ENCODE assay signal across 9 cellular contexts in the genomic region with DNA sequence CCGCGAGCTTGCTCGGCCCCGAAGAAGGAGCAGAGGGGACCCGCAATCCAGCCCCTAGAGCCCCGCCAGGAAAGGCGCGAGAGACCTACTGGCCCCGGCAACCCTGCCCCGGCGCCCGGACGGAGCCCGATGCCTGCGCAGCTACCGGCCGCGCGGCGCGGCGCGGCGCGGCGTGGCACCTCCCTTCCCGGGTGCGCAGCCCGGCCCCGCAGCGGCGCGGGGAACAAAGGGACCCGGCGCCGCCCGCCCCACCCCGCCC. TPM values are rescaled to one million over a fixed set of nuclear protein-coding genes. Genes with fewer than 3 reads are reported as not detected.
A peak's percentile ranks its signal among the peaks of the same experiment; 100 is the strongest.
DNase-seq lines count a peak whose midpoint lies in the region; ATAC-seq and TF ChIP-seq lines count a peak whose summit lies in the region.
"Had no signal": no experiment of that assay in that cellular context is flagged by ENCODE, and none has a peak within 500 bp of the region (broad histone marks: within the 10 kb centered on the region; RNA-seq: fewer than 3 reads in every experiment).

No MANE protein-coding gene starts in this region.

- H3K36me3 Mint-ChIP-seq in central memory CD8-positive, alpha-beta T cell (ENCODE audit: insufficient read depth): no peaks in the 10 kb centered on the region
- no peaks in the 10 kb centered on the region for H3K36me3 Mint-ChIP-seq in mesothelial cell of epicardium
- H3K36me3 Mint-ChIP-seq: activated naive CD4-positive, alpha-beta T cell treated with anti-CD3 and anti-CD28 coated beads, Interleukin-2, amount 50 U/mL, for 24 hours had no signal

- DNase-seq in cardiac muscle cell (ENCODE audit: low read depth in 1 of 2, low spot score in 1 of 2) (no peak), cardiac septum (ENCODE audit: low spot score) (no peak), mesothelial cell of epicardium (ENCODE audit: low spot score in 2 of 2, unreplicated experiment in 2 of 2) (peak; percentile 22 to 53), NCI-H2171 (lab: John Stamatoyannopoulos, UW) (no peak), GM03348 (ENCODE audit: low spot score) (no peak), NOMO-1 treated with dmso at 0.1 percent for 144 hours (lab: John Stamatoyannopoulos, UW; ENCODE audit: unreplicated experiment) (no peak)
- DNase-seq in central memory CD8-positive, alpha-beta T cell (ENCODE audit: low spot score in 2 of 2): no peak

- no peaks in the 10 kb centered on the region for H3K9me3 Mint-ChIP-seq in central memory CD8-positive, alpha-beta T cell
- H3K9me3 Mint-ChIP-seq in mesothelial cell of epicardium: no peaks in the 10 kb centered on the region

- H3K36me3 ChIP-seq in cardiac muscle cell: no peaks in the 10 kb centered on the region

- H3K27me3 Mint-ChIP-seq in central memory CD8-positive, alpha-beta T cell: peaks cover 40% of the 10 kb centered on the region
- peaks cover 32% of the 10 kb centered on the region for H3K27me3 Mint-ChIP-seq in mesothelial cell of epicardium (ENCODE audit: low read depth)

- peak overlapping the region; percentile 88 for H3K27ac ChIP-seq in cardiac muscle cell

- no peaks in the 10 kb centered on the region for H3K27me3 ChIP-seq in cardiac muscle cell

- no peak for TF ChIP-seq CTCF in cardiac muscle cell (IDR thresholded peaks at IDR 0.05; ENCODE audit: low read depth, low read length)
- TF ChIP-seq CTCF in mesothelial cell of epicardium (IDR thresholded peaks at IDR 0.05; ENCODE audit: unreplicated experiment): no peak

- peaks cover 10% of the 10 kb centered on the region for H3K4me1 Mint-ChIP-seq in central memory CD8-positive, alpha-beta T cell
- H3K4me1 Mint-ChIP-seq in mesothelial cell of epicardium: peaks cover 27% of the 10 kb centered on the region

- peak overlapping the region; percentile 91 for H3K4me3 ChIP-seq in cardiac muscle cell

- H3K4me1 ChIP-seq in cardiac muscle cell (ENCODE audit: low read depth): peaks cover 26% of the 10 kb centered on the region

- intact Hi-C loops in cardiac septum (cut with DNase I): loop anchor here (5.0 to 10.0 kb wide), 3 partner anchors 49 to 312 kb away; no protein-coding TSS in a partner anchor

- ATAC-seq in central memory CD8-positive, alpha-beta T cell (replicated peaks; ENCODE audit: extremely low read depth, poor library complexity, severe bottlenecking): no peak
- ATAC-seq in HG03457 (IDR thresholded peaks at IDR 0.05; ENCODE audit: unreplicated experiment): no peak

- H3K27ac Mint-ChIP-seq in central memory CD8-positive, alpha-beta T cell (ENCODE audit: low read depth): no peak overlapping the region
- H3K27ac Mint-ChIP-seq in mesothelial cell of epicardium: peak overlapping the region; percentile 92

- H3K4me3 Mint-ChIP-seq in central memory CD8-positive, alpha-beta T cell: peak overlapping the region; percentile 65
- peak overlapping the region; percentile 88 for H3K4me3 Mint-ChIP-seq in mesothelial cell of epicardium

- no peaks in the 10 kb centered on the region for H3K9me3 ChIP-seq in cardiac muscle cell (ENCODE audit: low read depth)

RNA-seq across cellular contexts. Expression of a gene that starts 0.3 kb away (rescaled TPM):
- total RNA-seq in cardiac muscle cell (205 and 267 TPM in 2 replicates), cardiac septum (367 TPM), mesothelial cell of epicardium (44.9 to 46.6 TPM (median 45.0 TPM) in 3 replicates)
- polyA plus RNA-seq in cardiac muscle cell: 324 and 381 TPM in 2 replicates

Comparison
In these comparisons a context has a peak if more than half of its experiments do, and no peak if none do; other contexts are left out.
1. DNase-seq: peak in mesothelial cell of epicardium (2 of 2); none in cardiac muscle cell (0 of 2), cardiac septum (single experiment), central memory CD8-positive, alpha-beta T cell (0 of 2), NCI-H2171 (single experiment), GM03348 (single experiment) and NOMO-1 treated with dmso at 0.1 percent for 144 hours (single experiment).